Comparison of ENCODE assay signal across 8 cellular contexts in genomic region chr19:42450314-42450934, GRCh38. TPM values are rescaled to one million over a fixed set of nuclear protein-coding genes. Genes with fewer than 3 reads are reported as not detected.
A peak's percentile ranks its signal among the peaks of the same experiment; 100 is the strongest.
DNase-seq lines count a peak whose midpoint lies in the region; ATAC-seq, FAIRE-seq and TF ChIP-seq lines count a peak whose summit lies in the region.

No MANE protein-coding gene starts in this region.

- DNase-seq in DMS153 (lab: John Stamatoyannopoulos, UW): peak; percentile 85
- DNase-seq in NAMALWA (ENCODE audit: low spot score): peak; percentile 89
- DNase-seq in SKM-1 (lab: John Stamatoyannopoulos, UW; ENCODE audit: unreplicated experiment): peak; percentile 53
- peak; percentile 71 for DNase-seq in activated naive CD8-positive, alpha-beta T cell treated with anti-CD3 and anti-CD28 coated beads for 36 hours
- peak; percentile 85 for DNase-seq in Right ventricle myocardium inferior (ENCODE audit: missing footprints)
- DNase-seq in progenitor cell of endocrine pancreas (ENCODE audit: low spot score, unreplicated experiment): peak; percentile 39
- DNase-seq in urothelium cell line (ENCODE audit: low spot score): peak; percentile 79

- H3K27ac Mint-ChIP-seq in activated naive CD8-positive, alpha-beta T cell treated with anti-CD3 and anti-CD28 coated beads for 36 hours: no peak overlapping the region
- no peak overlapping the region for H3K27ac Mint-ChIP-seq in progenitor cell of endocrine pancreas

- no peaks in the 10 kb centered on the region for H3K27me3 Mint-ChIP-seq in activated naive CD8-positive, alpha-beta T cell treated with anti-CD3 and anti-CD28 coated beads for 36 hours
- peaks cover 5% of the 10 kb centered on the region for H3K27me3 Mint-ChIP-seq in progenitor cell of endocrine pancreas

- no peaks in the 10 kb centered on the region for H3K9me3 Mint-ChIP-seq in activated naive CD8-positive, alpha-beta T cell treated with anti-CD3 and anti-CD28 coated beads for 36 hours
- no peaks in the 10 kb centered on the region for H3K9me3 Mint-ChIP-seq in progenitor cell of endocrine pancreas (ENCODE audit: low read depth)

- H3K4me1 Mint-ChIP-seq in activated naive CD8-positive, alpha-beta T cell treated with anti-CD3 and anti-CD28 coated beads for 36 hours: peaks cover 2% of the 10 kb centered on the region
- H3K4me1 Mint-ChIP-seq in progenitor cell of endocrine pancreas (ENCODE audit: low read depth): peaks cover 8% of the 10 kb centered on the region

- intact Hi-C loops in Right ventricle myocardium inferior (cut with DNase I): loop anchor here (1.0 to 2.0 kb wide), 2 partner anchors 78 to 146 kb away; partner anchors contain the start of gene CEACAM1

- ATAC-seq in GM21786 (IDR thresholded peaks at IDR 0.05; ENCODE audit: unreplicated experiment) (peak; percentile 76), Right ventricle myocardium inferior (peak; percentile 73)

- FAIRE-seq in urothelium cell line (lab: Jason Lieb, UNC): peak; percentile 82

- peak; percentile 88 for TF ChIP-seq CTCF in progenitor cell of endocrine pancreas (IDR thresholded peaks at IDR 0.05; ENCODE audit: unreplicated experiment)

- no peaks in the 10 kb centered on the region for H3K36me3 Mint-ChIP-seq in activated naive CD8-positive, alpha-beta T cell treated with anti-CD3 and anti-CD28 coated beads for 36 hours
- H3K36me3 Mint-ChIP-seq in progenitor cell of endocrine pancreas (ENCODE audit: insufficient read depth): no peaks in the 10 kb centered on the region

- no peak overlapping the region for H3K4me3 Mint-ChIP-seq in activated naive CD8-positive, alpha-beta T cell treated with anti-CD3 and anti-CD28 coated beads for 36 hours
- no peak overlapping the region for H3K4me3 Mint-ChIP-seq in progenitor cell of endocrine pancreas (ENCODE audit: low read depth)

RNA-seq across cellular contexts. Expression of gene CXCL17, which starts 7.7 kb away (rescaled TPM):
- not detected for total RNA-seq in activated naive CD8-positive, alpha-beta T cell treated with anti-CD3 and anti-CD28 coated beads for 36 hours
- total RNA-seq in Right ventricle myocardium inferior (not detected), progenitor cell of endocrine pancreas (0.48 and 0.64 TPM in 2 replicates)

RNA-seq across cellular contexts. Expression of gene LIPE, which starts 23.2 kb away (rescaled TPM):
- total RNA-seq in activated naive CD8-positive, alpha-beta T cell treated with anti-CD3 and anti-CD28 coated beads for 36 hours: 10 to 100 TPM; 24.8 to 25.1 TPM
- total RNA-seq in Right ventricle myocardium inferior: 67.7 TPM
- total RNA-seq in progenitor cell of endocrine pancreas: 12.8 and 13.4 TPM in 2 replicates

Comparison
In these comparisons a context has a peak if more than half of its experiments do, and no peak if none do; other contexts are left out.
1. Peak in every context shown above with its lines: DNase-seq and ATAC-seq.
2. DNase-seq: peak in every context shown above with its lines; median percentile 89 in NAMALWA; 85 in DMS153; 85 in Right ventricle myocardium inferior; 79 in urothelium cell line; 71 in activated naive CD8-positive, alpha-beta T cell treated with anti-CD3 and anti-CD28 coated beads for 36 hours; 53 in SKM-1; 39 in progenitor cell of endocrine pancreas.